8 cellular contexts compared by ENCODE assay signal in genomic region chr2:207163053-207163814, GRCh38. TPM values are rescaled to one million over a fixed set of nuclear protein-coding genes. Genes with fewer than 3 reads are reported as not detected.
A peak's percentile ranks its signal among the peaks of the same experiment; 100 is the strongest.
DNase-seq lines count a peak whose midpoint lies in the region; ATAC-seq, FAIRE-seq and TF ChIP-seq lines count a peak whose summit lies in the region.

No MANE protein-coding gene starts in this region.

- H3K27me3 ChIP-seq in ACC112 (ENCODE audit: insufficient read depth, low read length): no peaks in the 10 kb centered on the region

- no peak overlapping the region for H2AFZ ChIP-seq in ACC112 (ENCODE audit: low read length, unreplicated experiment)

- peak overlapping the region; percentile 97 for H3K4me3 Mint-ChIP-seq in nephron progenitor cell

- peaks cover 68% of the 10 kb centered on the region for H3K4me1 Mint-ChIP-seq in nephron progenitor cell

- peak overlapping the region; percentile 84 for H3K27ac Mint-ChIP-seq in nephron progenitor cell

- no peak for FAIRE-seq in GM19239 (lab: Jason Lieb, UNC)

- peaks cover 15% of the 10 kb centered on the region for H3K36me3 ChIP-seq in ACC112 (ENCODE audit: insufficient read depth, low read length)

- H3K27me3 Mint-ChIP-seq in nephron progenitor cell (ENCODE audit: low read depth, poor library complexity): no peaks in the 10 kb centered on the region

- DNase-seq in H4 (ENCODE audit: low spot score) (peak; percentile 73), fibroblast of peridontal ligament (ENCODE audit: extremely low read depth) (peak; percentile 87), nephron progenitor cell (no peak), NCI-H524 (lab: John Stamatoyannopoulos, UW) (no peak), GM19239 (ENCODE audit: insufficient read length, low spot score) (no peak)
- DNase-seq in activated CD4-positive, alpha-beta T cell treated with anti-CD3 and anti-CD28 coated beads for 48 hours: peak; percentile 42

- peak overlapping the region; percentile 97 for H3K27ac ChIP-seq in ACC112 (ENCODE audit: low read depth, low read length)

- peak overlapping the region; percentile 88 for H3K4me3 ChIP-seq in ACC112 (ENCODE audit: low read depth, low read length)

- ATAC-seq in GM21786 (IDR thresholded peaks at IDR 0.05; ENCODE audit: unreplicated experiment): no peak

- no peaks in the 10 kb centered on the region for H3K36me3 Mint-ChIP-seq in nephron progenitor cell (ENCODE audit: low read depth)

- peaks cover 82% of the 10 kb centered on the region for H3K79me2 ChIP-seq in ACC112 (ENCODE audit: control insufficient read depth, insufficient read depth, low read length, unreplicated experiment)

- peaks cover 56% of the 10 kb centered on the region for H3K4me1 ChIP-seq in ACC112 (ENCODE audit: control insufficient read depth, insufficient read depth, low read length, unreplicated experiment)

- TF ChIP-seq CTCF in nephron progenitor cell (IDR thresholded peaks at IDR 0.05): no peak

- no peaks in the 10 kb centered on the region for H3K9me3 Mint-ChIP-seq in nephron progenitor cell

RNA-seq across cellular contexts. Expression of gene KLF7, which starts 2.5 kb away (rescaled TPM):
- total RNA-seq in H4 (2014; rRNA removed; shearing (Covaris generic)): 2.6 and 6.8 TPM in 2 replicates

Comparison
In these comparisons a context has a peak if more than half of its experiments do, and no peak if none do; other contexts are left out.
1. DNase-seq: peak in H4 (single experiment), activated CD4-positive, alpha-beta T cell treated with anti-CD3 and anti-CD28 coated beads for 48 hours (single experiment) and fibroblast of peridontal ligament (single experiment); none in nephron progenitor cell (single experiment), NCI-H524 (0 of 2) and GM19239 (single experiment).